In the genomic region with DNA sequence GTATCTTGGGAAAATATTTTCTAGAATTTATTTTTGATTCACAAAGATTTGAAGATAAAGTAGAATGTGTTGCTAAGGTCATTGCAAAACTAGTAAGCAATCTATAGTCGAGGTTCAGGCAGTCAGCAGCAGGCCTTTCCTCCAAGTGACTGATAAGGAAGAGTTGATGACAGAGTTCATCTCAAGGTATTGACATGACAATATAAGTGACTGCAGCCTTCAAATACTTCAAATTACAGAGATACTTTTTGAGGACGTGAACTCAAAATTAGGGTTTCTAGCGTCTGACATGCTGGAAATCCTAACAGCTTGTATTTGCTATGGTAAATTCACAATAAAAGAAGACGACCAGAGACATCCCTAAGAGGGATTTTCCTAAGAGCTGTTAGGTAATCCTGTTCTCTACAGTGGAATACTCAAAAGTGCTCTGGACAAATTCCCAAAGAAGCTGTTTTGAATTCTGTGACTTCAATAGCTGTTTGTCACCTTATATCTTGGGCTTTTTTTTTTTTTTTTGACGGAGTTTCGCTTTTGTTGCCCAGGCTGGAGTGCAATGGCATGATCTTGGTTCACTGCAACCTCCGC, we compare ENCODE assay signal across 10 cellular contexts.
"Had no signal": no experiment of that assay in that cellular context is flagged by ENCODE, and none has a peak within 500 bp of the region (broad histone marks: within the 10 kb centered on the region; RNA-seq: fewer than 3 reads in every experiment).

No MANE protein-coding gene starts in this region.

- DNase-seq: activated CD4-positive, alpha-beta T cell treated with anti-CD3 and anti-CD28 coated beads, Interleukin-2, amount 10 ng/mL, durations not matched to agents 7 days and 5 days; activated naive CD8-positive, alpha-beta T cell treated with anti-CD3 and anti-CD28 coated beads for 36 hours; naive B cell; ovary had no signal

- H3K4me2 ChIP-seq: neural progenitor cell had no signal

- H3K27me3 ChIP-seq: ovary, tibial nerve had no signal

- FAIRE-seq: bronchial epithelial cell, colon had no signal

- H3K36me3 ChIP-seq: neural progenitor cell, ovary, tibial nerve had no signal

- H3K9ac ChIP-seq: neural progenitor cell had no signal

- H3K27ac ChIP-seq: neural progenitor cell, ovary, SK-N-MC, tibial nerve had no signal

- H3K4me3 ChIP-seq: lung, neural progenitor cell, ovary, SK-N-MC, tibial nerve had no signal

- H3K9me3 ChIP-seq: ovary, tibial nerve had no signal

- H2AFZ ChIP-seq: neural progenitor cell had no signal
